ENCODE assay signal across 10 cellular contexts in the genomic region with DNA sequence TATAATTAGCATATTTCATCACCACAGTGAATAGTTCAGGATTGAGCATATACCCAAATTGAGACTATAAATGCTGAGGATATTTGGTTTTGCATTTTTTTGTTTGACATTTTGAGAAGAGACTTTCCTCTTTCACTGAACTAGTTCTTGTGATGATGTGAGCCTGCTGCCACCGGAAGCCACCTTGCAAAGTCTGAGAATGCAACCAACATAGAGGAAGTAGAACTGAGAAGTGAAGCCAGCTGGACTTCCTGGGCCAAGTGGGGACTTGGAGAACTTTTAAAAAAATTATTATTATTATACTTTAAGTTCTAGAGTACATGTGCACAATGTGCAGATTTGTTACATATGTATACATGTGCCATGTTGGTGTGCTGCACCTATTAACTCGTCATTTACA.
A peak's percentile ranks its signal among the peaks of the same experiment; 100 is the strongest.
DNase-seq lines count a peak whose midpoint lies in the region; ATAC-seq lines count a peak whose summit lies in the region.
"Had no signal": no experiment of that assay in that cellular context is flagged by ENCODE, and none has a peak within 500 bp of the region (broad histone marks: within the 10 kb centered on the region; RNA-seq: fewer than 3 reads in every experiment).

No MANE protein-coding gene starts in this region.

- H3K36me3 Mint-ChIP-seq in activated T-helper 2 cell treated with anti-CD3 and anti-CD28 coated beads, Interferon-gamma antibody, Interleukin-2, Interleukin-4, amounts not matched to agents 10 μg/mL and 5 μg/mL and 100 μg/mL, durations not matched to agents 14 hours and 24 hours and 36 hours (ENCODE audit: low read depth), result no peaks in the 10 kb centered on the region

- DNase-seq in GF-D8 (lab: John Stamatoyannopoulos, UW), result peak; percentile 20
- DNase-seq in UCSD-AML1 (lab: John Stamatoyannopoulos, UW; ENCODE audit: unreplicated experiment), result peak; percentile 12
- DNase-seq in HuH-7 (ENCODE audit: low spot score), result no peak
- no peak for DNase-seq in cerebellum (ENCODE audit: low spot score)
- no peak for DNase-seq in DMS114 treated with DMSO at 0.1 percent for 48 hours (lab: John Stamatoyannopoulos, UW; ENCODE audit: unreplicated experiment)
- DNase-seq in activated T-helper 2 cell treated with anti-CD3 and anti-CD28 coated beads, Interferon-gamma antibody, Interleukin-2, Interleukin-4, amounts not matched to agents 10 μg/mL and 5 μg/mL and 100 μg/mL, durations not matched to agents 14 hours and 24 hours and 36 hours (ENCODE audit: low spot score), result no peak

- no peak overlapping the region for H3K27ac Mint-ChIP-seq in activated T-helper 2 cell treated with anti-CD3 and anti-CD28 coated beads, Interferon-gamma antibody, Interleukin-2, Interleukin-4, amounts not matched to agents 10 μg/mL and 5 μg/mL and 100 μg/mL, durations not matched to agents 14 hours and 24 hours and 36 hours
- H3K27ac Mint-ChIP-seq: stimulated activated naive CD8-positive, alpha-beta T cell treated with anti-CD3 and anti-CD28 coated beads, Interleukin-15, Interleukin-2, amounts not matched to agents 100 ng/mL and 50 ng/mL, for 24 hours had no signal

- H3K9me3 Mint-ChIP-seq in activated T-helper 2 cell treated with anti-CD3 and anti-CD28 coated beads, Interferon-gamma antibody, Interleukin-2, Interleukin-4, amounts not matched to agents 10 μg/mL and 5 μg/mL and 100 μg/mL, durations not matched to agents 14 hours and 24 hours and 36 hours, result no peaks in the 10 kb centered on the region

- ATAC-seq in GM19467 (IDR thresholded peaks at IDR 0.05; ENCODE audit: unreplicated experiment) (peak; percentile 97), HG03139 (IDR thresholded peaks at IDR 0.05; ENCODE audit: unreplicated experiment) (peak; percentile 92)
- ATAC-seq: SK-N-SH treated with all-trans-retinoic acid at 6 μM for 48 hours had no signal

- no peak overlapping the region for H3K4me3 Mint-ChIP-seq in activated T-helper 2 cell treated with anti-CD3 and anti-CD28 coated beads, Interferon-gamma antibody, Interleukin-2, Interleukin-4, amounts not matched to agents 10 μg/mL and 5 μg/mL and 100 μg/mL, durations not matched to agents 14 hours and 24 hours and 36 hours (ENCODE audit: low read depth)
- H3K4me3 Mint-ChIP-seq: stimulated activated naive CD8-positive, alpha-beta T cell treated with anti-CD3 and anti-CD28 coated beads, Interleukin-15, Interleukin-2, amounts not matched to agents 100 ng/mL and 50 ng/mL, for 24 hours had no signal

- intact Hi-C loops in activated T-helper 2 cell treated with anti-CD3 and anti-CD28 coated beads, Interferon-gamma antibody, Interleukin-2, Interleukin-4, amounts not matched to agents 10 μg/mL and 5 μg/mL and 100 μg/mL, durations not matched to agents 14 hours and 24 hours and 36 hours (cut with micrococcal nuclease), result no loop called here

- H3K27me3 Mint-ChIP-seq in activated T-helper 2 cell treated with anti-CD3 and anti-CD28 coated beads, Interferon-gamma antibody, Interleukin-2, Interleukin-4, amounts not matched to agents 10 μg/mL and 5 μg/mL and 100 μg/mL, durations not matched to agents 14 hours and 24 hours and 36 hours (ENCODE audit: low read depth), result no peaks in the 10 kb centered on the region

- no peaks in the 10 kb centered on the region for H3K4me1 Mint-ChIP-seq in activated T-helper 2 cell treated with anti-CD3 and anti-CD28 coated beads, Interferon-gamma antibody, Interleukin-2, Interleukin-4, amounts not matched to agents 10 μg/mL and 5 μg/mL and 100 μg/mL, durations not matched to agents 14 hours and 24 hours and 36 hours (ENCODE audit: low read depth)

Comparison
In these comparisons a context has a peak if more than half of its experiments do, and no peak if none do; other contexts are left out.
1. DNase-seq: peak in GF-D8 (single experiment) and UCSD-AML1 (single experiment); none in HuH-7 (single experiment), cerebellum (single experiment), DMS114 treated with DMSO at 0.1 percent for 48 hours (single experiment) and activated T-helper 2 cell treated with anti-CD3 and anti-CD28 coated beads, Interferon-gamma antibody, Interleukin-2, Interleukin-4, amounts not matched to agents 10 μg/mL and 5 μg/mL and 100 μg/mL, durations not matched to agents 14 hours and 24 hours and 36 hours (single experiment).